1 cellular context compared by ENCODE assay signal in the genomic region with DNA sequence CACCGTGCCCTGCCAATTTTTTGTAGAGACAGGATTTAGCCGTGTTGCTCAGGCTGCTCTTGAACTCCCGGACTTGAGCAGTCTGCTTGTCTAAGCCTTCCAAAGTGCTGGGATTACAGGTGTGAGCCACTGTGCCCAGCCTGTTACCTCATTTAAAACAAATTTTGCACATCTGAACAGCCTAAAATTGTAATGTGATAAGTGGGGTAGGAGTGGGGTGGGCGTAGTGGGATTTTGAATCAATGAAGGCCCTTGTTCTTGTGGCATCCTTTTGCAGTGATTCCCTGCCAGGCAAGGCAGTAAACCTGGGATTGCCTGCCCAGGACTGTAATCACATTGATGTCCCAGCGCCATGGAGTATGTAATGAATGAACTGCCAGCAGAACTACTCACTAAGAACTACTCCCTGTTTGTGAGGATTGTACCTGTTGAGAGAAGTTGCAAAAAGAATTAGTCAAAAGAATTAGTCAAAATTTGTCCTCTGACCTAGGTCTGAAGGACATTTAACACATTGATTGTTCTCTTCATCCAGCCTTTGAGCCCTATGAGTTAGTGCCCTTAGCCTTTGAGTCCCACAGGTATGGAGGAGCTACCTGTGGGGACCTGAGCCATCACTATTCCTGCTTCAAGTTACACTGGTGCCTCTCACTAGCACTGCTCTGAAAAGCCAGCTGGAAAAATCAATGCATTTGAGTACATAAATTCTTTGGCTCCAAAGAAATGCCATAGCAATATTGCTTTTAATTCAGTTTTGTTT.
TF ChIP-seq lines count a peak whose summit lies in the region.

No MANE protein-coding gene starts in this region.

TF ChIP-seq in GM12878, 131 proteins besides CTCF, POLR2A, EP300 and RAD21:
- no peak for TF ChIP-seq SMC3 (IDR thresholded peaks at IDR 0.05; ENCODE audit: borderline replicate concordance, low read length)
- TF ChIP-seq, protein P1, sequence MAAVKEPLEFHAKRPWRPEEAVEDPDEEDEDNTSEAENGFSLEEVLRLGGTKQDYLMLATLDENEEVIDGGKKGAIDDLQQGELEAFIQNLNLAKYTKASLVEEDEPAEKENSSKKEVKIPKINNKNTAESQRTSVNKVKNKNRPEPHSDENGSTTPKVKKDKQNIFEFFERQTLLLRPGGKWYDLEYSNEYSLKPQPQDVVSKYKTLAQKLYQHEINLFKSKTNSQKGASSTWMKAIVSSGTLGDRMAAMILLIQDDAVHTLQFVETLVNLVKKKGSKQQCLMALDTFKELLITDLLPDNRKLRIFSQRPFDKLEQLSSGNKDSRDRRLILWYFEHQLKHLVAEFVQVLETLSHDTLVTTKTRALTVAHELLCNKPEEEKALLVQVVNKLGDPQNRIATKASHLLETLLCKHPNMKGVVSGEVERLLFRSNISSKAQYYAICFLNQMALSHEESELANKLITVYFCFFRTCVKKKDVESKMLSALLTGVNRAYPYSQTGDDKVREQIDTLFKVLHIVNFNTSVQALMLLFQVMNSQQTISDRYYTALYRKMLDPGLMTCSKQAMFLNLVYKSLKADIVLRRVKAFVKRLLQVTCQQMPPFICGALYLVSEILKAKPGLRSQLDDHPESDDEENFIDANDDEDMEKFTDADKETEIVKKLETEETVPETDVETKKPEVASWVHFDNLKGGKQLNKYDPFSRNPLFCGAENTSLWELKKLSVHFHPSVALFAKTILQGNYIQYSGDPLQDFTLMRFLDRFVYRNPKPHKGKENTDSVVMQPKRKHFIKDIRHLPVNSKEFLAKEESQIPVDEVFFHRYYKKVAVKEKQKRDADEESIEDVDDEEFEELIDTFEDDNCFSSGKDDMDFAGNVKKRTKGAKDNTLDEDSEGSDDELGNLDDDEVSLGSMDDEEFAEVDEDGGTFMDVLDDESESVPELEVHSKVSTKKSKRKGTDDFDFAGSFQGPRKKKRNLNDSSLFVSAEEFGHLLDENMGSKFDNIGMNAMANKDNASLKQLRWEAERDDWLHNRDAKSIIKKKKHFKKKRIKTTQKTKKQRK (IDR thresholded peaks at IDR 0.05; ENCODE audit: low read depth, low read length), result no peak
- no peak for TF ChIP-seq EGR1 (IDR thresholded peaks at IDR 0.05; ENCODE audit: borderline replicate concordance in 1 of 2, low read depth in 2 of 2, low read length in 2 of 2)
- TF ChIP-seq ZNF207 (IDR thresholded peaks at IDR 0.05; ENCODE audit: borderline replicate concordance), result no peak
- TF ChIP-seq, protein P2, sequence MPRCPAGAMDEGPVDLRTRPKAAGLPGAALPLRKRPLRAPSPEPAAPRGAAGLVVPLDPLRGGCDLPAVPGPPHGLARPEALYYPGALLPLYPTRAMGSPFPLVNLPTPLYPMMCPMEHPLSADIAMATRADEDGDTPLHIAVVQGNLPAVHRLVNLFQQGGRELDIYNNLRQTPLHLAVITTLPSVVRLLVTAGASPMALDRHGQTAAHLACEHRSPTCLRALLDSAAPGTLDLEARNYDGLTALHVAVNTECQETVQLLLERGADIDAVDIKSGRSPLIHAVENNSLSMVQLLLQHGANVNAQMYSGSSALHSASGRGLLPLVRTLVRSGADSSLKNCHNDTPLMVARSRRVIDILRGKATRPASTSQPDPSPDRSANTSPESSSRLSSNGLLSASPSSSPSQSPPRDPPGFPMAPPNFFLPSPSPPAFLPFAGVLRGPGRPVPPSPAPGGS (IDR thresholded peaks at IDR 0.05; ENCODE audit: borderline replicate concordance, insufficient read depth, low read depth, low read length, poor library complexity, severe bottlenecking), result no peak
- TF ChIP-seq SUZ12 (IDR thresholded peaks at IDR 0.05; ENCODE audit: unreplicated experiment), result no peak
- no peak for TF ChIP-seq TCF12 (IDR thresholded peaks at IDR 0.05; ENCODE audit: low read depth, low read length)
- TF ChIP-seq SPI1 (IDR thresholded peaks at IDR 0.05; ENCODE audit: borderline replicate concordance, insufficient read depth, low read depth, low read length), result no peak
- TF ChIP-seq, protein P3, sequence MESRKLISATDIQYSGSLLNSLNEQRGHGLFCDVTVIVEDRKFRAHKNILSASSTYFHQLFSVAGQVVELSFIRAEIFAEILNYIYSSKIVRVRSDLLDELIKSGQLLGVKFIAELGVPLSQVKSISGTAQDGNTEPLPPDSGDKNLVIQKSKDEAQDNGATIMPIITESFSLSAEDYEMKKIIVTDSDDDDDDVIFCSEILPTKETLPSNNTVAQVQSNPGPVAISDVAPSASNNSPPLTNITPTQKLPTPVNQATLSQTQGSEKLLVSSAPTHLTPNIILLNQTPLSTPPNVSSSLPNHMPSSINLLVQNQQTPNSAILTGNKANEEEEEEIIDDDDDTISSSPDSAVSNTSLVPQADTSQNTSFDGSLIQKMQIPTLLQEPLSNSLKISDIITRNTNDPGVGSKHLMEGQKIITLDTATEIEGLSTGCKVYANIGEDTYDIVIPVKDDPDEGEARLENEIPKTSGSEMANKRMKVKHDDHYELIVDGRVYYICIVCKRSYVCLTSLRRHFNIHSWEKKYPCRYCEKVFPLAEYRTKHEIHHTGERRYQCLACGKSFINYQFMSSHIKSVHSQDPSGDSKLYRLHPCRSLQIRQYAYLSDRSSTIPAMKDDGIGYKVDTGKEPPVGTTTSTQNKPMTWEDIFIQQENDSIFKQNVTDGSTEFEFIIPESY (IDR thresholded peaks at IDR 0.05), result no peak
- TF ChIP-seq KLF5 (IDR thresholded peaks at IDR 0.05; ENCODE audit: partially characterized antibody), result no peak
- TF ChIP-seq, protein P4, sequence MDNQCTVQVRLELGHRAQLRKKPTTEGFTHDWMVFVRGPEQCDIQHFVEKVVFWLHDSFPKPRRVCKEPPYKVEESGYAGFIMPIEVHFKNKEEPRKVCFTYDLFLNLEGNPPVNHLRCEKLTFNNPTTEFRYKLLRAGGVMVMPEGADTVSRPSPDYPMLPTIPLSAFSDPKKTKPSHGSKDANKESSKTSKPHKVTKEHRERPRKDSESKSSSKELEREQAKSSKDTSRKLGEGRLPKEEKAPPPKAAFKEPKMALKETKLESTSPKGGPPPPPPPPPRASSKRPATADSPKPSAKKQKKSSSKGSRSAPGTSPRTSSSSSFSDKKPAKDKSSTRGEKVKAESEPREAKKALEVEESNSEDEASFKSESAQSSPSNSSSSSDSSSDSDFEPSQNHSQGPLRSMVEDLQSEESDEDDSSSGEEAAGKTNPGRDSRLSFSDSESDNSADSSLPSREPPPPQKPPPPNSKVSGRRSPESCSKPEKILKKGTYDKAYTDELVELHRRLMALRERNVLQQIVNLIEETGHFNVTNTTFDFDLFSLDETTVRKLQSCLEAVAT (IDR thresholded peaks at IDR 0.05), result no peak
- TF ChIP-seq MYB (IDR thresholded peaks at IDR 0.05; ENCODE audit: borderline replicate concordance, low read depth, low read length), result no peak
- TF ChIP-seq SIN3A (IDR thresholded peaks at IDR 0.05; ENCODE audit: low read depth, low read length), result no peak
- no peak for TF ChIP-seq CEBPB (IDR thresholded peaks at IDR 0.05; ENCODE audit: borderline replicate concordance in 1 of 2, low read depth in 2 of 2, low read length in 2 of 2)
- TF ChIP-seq LARP7 (IDR thresholded peaks at IDR 0.05), result no peak
- no peak for TF ChIP-seq BCL11A (IDR thresholded peaks at IDR 0.05; ENCODE audit: low read depth, low read length)
- TF ChIP-seq SREBF2 (IDR thresholded peaks at IDR 0.05; ENCODE audit: low read length), result no peak
- TF ChIP-seq, protein P5, sequence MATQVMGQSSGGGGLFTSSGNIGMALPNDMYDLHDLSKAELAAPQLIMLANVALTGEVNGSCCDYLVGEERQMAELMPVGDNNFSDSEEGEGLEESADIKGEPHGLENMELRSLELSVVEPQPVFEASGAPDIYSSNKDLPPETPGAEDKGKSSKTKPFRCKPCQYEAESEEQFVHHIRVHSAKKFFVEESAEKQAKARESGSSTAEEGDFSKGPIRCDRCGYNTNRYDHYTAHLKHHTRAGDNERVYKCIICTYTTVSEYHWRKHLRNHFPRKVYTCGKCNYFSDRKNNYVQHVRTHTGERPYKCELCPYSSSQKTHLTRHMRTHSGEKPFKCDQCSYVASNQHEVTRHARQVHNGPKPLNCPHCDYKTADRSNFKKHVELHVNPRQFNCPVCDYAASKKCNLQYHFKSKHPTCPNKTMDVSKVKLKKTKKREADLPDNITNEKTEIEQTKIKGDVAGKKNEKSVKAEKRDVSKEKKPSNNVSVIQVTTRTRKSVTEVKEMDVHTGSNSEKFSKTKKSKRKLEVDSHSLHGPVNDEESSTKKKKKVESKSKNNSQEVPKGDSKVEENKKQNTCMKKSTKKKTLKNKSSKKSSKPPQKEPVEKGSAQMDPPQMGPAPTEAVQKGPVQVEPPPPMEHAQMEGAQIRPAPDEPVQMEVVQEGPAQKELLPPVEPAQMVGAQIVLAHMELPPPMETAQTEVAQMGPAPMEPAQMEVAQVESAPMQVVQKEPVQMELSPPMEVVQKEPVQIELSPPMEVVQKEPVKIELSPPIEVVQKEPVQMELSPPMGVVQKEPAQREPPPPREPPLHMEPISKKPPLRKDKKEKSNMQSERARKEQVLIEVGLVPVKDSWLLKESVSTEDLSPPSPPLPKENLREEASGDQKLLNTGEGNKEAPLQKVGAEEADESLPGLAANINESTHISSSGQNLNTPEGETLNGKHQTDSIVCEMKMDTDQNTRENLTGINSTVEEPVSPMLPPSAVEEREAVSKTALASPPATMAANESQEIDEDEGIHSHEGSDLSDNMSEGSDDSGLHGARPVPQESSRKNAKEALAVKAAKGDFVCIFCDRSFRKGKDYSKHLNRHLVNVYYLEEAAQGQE (IDR thresholded peaks at IDR 0.05; ENCODE audit: low read depth, low read length), result no peak
- no peak for TF ChIP-seq CBX5 (IDR thresholded peaks at IDR 0.05; ENCODE audit: low read depth)
